Comparison of ENCODE assay signal across 14 cellular contexts in genomic region chr19:18839465-18840287, GRCh38. TPM values are rescaled to one million over a fixed set of nuclear protein-coding genes. Genes with fewer than 3 reads are reported as not detected.
DNase-seq lines count a peak whose midpoint lies in the region; ATAC-seq and TF ChIP-seq lines count a peak whose summit lies in the region.
"Had no signal": no experiment of that assay in that cellular context is flagged by ENCODE, and none has a peak within 500 bp of the region (broad histone marks: within the 10 kb centered on the region; RNA-seq: fewer than 3 reads in every experiment).

No MANE protein-coding gene starts in this region.

- H3K27me3 Mint-ChIP-seq in effector memory CD8-positive, alpha-beta T cell = no peaks in the 10 kb centered on the region
- H3K27me3 Mint-ChIP-seq in natural killer cell treated with Interleukin-12 subunit alpha and Interleukin-12 subunit beta and Interleukin-15 and Interleukin-18, amount 100 ng/mL, for 72 hours = no peaks in the 10 kb centered on the region
- H3K27me3 Mint-ChIP-seq: T-cell had no signal

- H3K9me2 ChIP-seq in PC-3 (replicated peaks; ENCODE audit: low read length) = no peaks in the 10 kb centered on the region

- peak overlapping the region; percentile 51 to 66 for H3K4me3 Mint-ChIP-seq in effector memory CD8-positive, alpha-beta T cell
- H3K4me3 Mint-ChIP-seq in natural killer cell treated with Interleukin-12 subunit alpha and Interleukin-12 subunit beta and Interleukin-15 and Interleukin-18, amount 100 ng/mL, for 72 hours = no peak overlapping the region

- peaks cover 14% of the 10 kb centered on the region for H3K36me3 ChIP-seq in PC-3 (ENCODE audit: low read depth, low read length)
- H3K36me3 ChIP-seq: suprapubic skin had no signal

- TF ChIP-seq CTCF in C4-2B (conservative IDR thresholded peaks at IDR 0.05) (no peak), PC-3 (conservative IDR thresholded peaks at IDR 0.05; ENCODE audit: low read depth, low read length) (no peak)

- POLR2A ChIA-PET in PC-3 (lab: Charles Lee; ENCODE audit: unreplicated experiment) = no interaction called here

- peak; percentile 92 for DNase-seq in HuH-7.5 (ENCODE audit: low spot score)
- DNase-seq in effector memory CD8-positive, alpha-beta T cell = no peak
- no peak for DNase-seq in natural killer cell treated with Interleukin-12 subunit alpha and Interleukin-12 subunit beta and Interleukin-15 and Interleukin-18, amount 100 ng/mL, for 72 hours (ENCODE audit: low spot score)
- DNase-seq in PC-3 = no peak
- DNase-seq in mucosa of gallbladder (ENCODE audit: low spot score) = no peak
- DNase-seq in NCI-H446 treated with DMSO at 0.1 percent for 48 hours (lab: John Stamatoyannopoulos, UW) = no peak
- DNase-seq: DMS 273 treated with DMSO at 0.1 percent for 48 hours, NCI-H526 treated with DMSO at 0.1 percent for 48 hours, T-cell had no signal

- H3K4me3 ChIP-seq in PC-3 (ENCODE audit: low read length) = no peak overlapping the region
- H3K4me3 ChIP-seq: suprapubic skin had no signal

- no peaks in the 10 kb centered on the region for H3K9me3 ChIP-seq in PC-3 (ENCODE audit: low read length)
- H3K9me3 ChIP-seq: suprapubic skin had no signal

- no TSS peak for BruUV-seq in PC-3 (replicated peaks; lab: Mats Ljungman, UMichigan)

- H3K27ac ChIP-seq in C4-2B = peak overlapping the region; percentile 18
- H3K27ac ChIP-seq in PC-3 (ENCODE audit: low read length) = no peak overlapping the region
- H3K27ac ChIP-seq: suprapubic skin had no signal

- H3K36me3 Mint-ChIP-seq in effector memory CD8-positive, alpha-beta T cell (ENCODE audit: insufficient read depth) = peaks cover 52% of the 10 kb centered on the region
- no peaks in the 10 kb centered on the region for H3K36me3 Mint-ChIP-seq in natural killer cell treated with Interleukin-12 subunit alpha and Interleukin-12 subunit beta and Interleukin-15 and Interleukin-18, amount 100 ng/mL, for 72 hours

- H3K4me2 ChIP-seq in PC-3 (ENCODE audit: low read length) = no peak overlapping the region

- H2AFZ ChIP-seq in PC-3 (ENCODE audit: low read length) = no peak overlapping the region

- H4K20me1 ChIP-seq in PC-3 (ENCODE audit: low read length) = peaks cover 82% of the 10 kb centered on the region

- H3K9me3 Mint-ChIP-seq in effector memory CD8-positive, alpha-beta T cell = no peaks in the 10 kb centered on the region
- H3K9me3 Mint-ChIP-seq in natural killer cell treated with Interleukin-12 subunit alpha and Interleukin-12 subunit beta and Interleukin-15 and Interleukin-18, amount 100 ng/mL, for 72 hours = no peaks in the 10 kb centered on the region
- H3K9me3 Mint-ChIP-seq: T-cell had no signal

- no peaks in the 10 kb centered on the region for H3K27me3 ChIP-seq in PC-3 (ENCODE audit: low read length)
- H3K27me3 ChIP-seq: suprapubic skin had no signal

- peaks cover 3% of the 10 kb centered on the region; the same call in 1 of the 2 replicates for H3K4me1 ChIP-seq in PC-3 (ENCODE audit: insufficient read depth, low read length)

- intact Hi-C loops in PC-3 (cut with micrococcal nuclease) = no loop called here

- CTCF ChIA-PET in PC-3 (lab: Charles Lee) = no interaction called here

- no peak overlapping the region for H3K9ac ChIP-seq in PC-3 (ENCODE audit: low read length)

- no peaks in the 10 kb centered on the region for H3F3A ChIP-seq in PC-3 (ENCODE audit: low read length, unreplicated experiment)

- peaks cover 78 to 81% of the 10 kb centered on the region in 2 donors for H3K4me1 Mint-ChIP-seq in effector memory CD8-positive, alpha-beta T cell (ENCODE audit: low read depth in 2 of 2)
- peaks cover 62 to 68% of the 10 kb centered on the region in 2 donors for H3K4me1 Mint-ChIP-seq in natural killer cell treated with Interleukin-12 subunit alpha and Interleukin-12 subunit beta and Interleukin-15 and Interleukin-18, amount 100 ng/mL, for 72 hours (ENCODE audit: low read depth in 2 of 2)

- peak overlapping the region; percentile 78 to 86 for H3K27ac Mint-ChIP-seq in effector memory CD8-positive, alpha-beta T cell
- H3K27ac Mint-ChIP-seq in natural killer cell treated with Interleukin-12 subunit alpha and Interleukin-12 subunit beta and Interleukin-15 and Interleukin-18, amount 100 ng/mL, for 72 hours = peak overlapping the region; percentile 21 to 58

- H3K79me2 ChIP-seq in PC-3 (ENCODE audit: low read length) = peaks cover 100% of the 10 kb centered on the region

- ATAC-seq in effector memory CD8-positive, alpha-beta T cell (replicated peaks) = no peak
- ATAC-seq in natural killer cell treated with Interleukin-12 subunit alpha and Interleukin-12 subunit beta and Interleukin-15 and Interleukin-18, amount 100 ng/mL, for 72 hours = no peak
- no peak for ATAC-seq in PC-3
- ATAC-seq in HG02623 (IDR thresholded peaks at IDR 0.05; ENCODE audit: unreplicated experiment) = no peak
- ATAC-seq: T-cell had no signal

RNA-seq across cellular contexts. Expression of gene UPF1, which starts 7.9 kb away (rescaled TPM):
- 100 to 1,000 TPM; 104 to 150 TPM for total RNA-seq in natural killer cell treated with Interleukin-12 subunit alpha and Interleukin-12 subunit beta and Interleukin-15 and Interleukin-18, amount 100 ng/mL, for 72 hours
- total RNA-seq in PC-3 (2014; rRNA removed) = 97.1 and 155 TPM in 2 replicates
- 117 TPM for total RNA-seq in mucosa of gallbladder

RNA-seq across cellular contexts. Expression of gene COMP, which starts 48.6 kb away (rescaled TPM):
- total RNA-seq in natural killer cell treated with Interleukin-12 subunit alpha and Interleukin-12 subunit beta and Interleukin-15 and Interleukin-18, amount 100 ng/mL, for 72 hours = not detected
- total RNA-seq in PC-3 (2014; rRNA removed) = 0.04 TPM in 1 of 2 replicates, not detected in the other
- total RNA-seq in mucosa of gallbladder = 2.0 TPM
- total RNA-seq: cerebellum, MCF 10A, T-cell had no signal

RNA-seq across cellular contexts. Expression of gene CERS1, which starts 56.3 kb away (rescaled TPM):
- not detected for total RNA-seq in natural killer cell treated with Interleukin-12 subunit alpha and Interleukin-12 subunit beta and Interleukin-15 and Interleukin-18, amount 100 ng/mL, for 72 hours
- total RNA-seq in PC-3 (2014; rRNA removed) (0.95 and 3.3 TPM in 2 replicates), mucosa of gallbladder (1.8 TPM)
- total RNA-seq: MCF 10A had no signal
